In genomic region chr1:23594149-23594917, GRCh38 we compare ENCODE assay signal across 1 cellular context.
TF ChIP-seq lines count a peak whose summit lies in the region.

No MANE protein-coding gene starts in this region.

TF ChIP-seq in GM23338, 12 proteins besides CTCF, POLR2A, EP300 and RAD21 (continued from another document):
- TF ChIP-seq ETS1 (IDR thresholded peaks at IDR 0.05): no peak
- TF ChIP-seq CREB1 (CRISPR knock-in tag; IDR thresholded peaks at IDR 0.05; ENCODE audit: low read depth): no peak
- TF ChIP-seq EZH2 (IDR thresholded peaks at IDR 0.05; ENCODE audit: low read depth, unreplicated experiment): no peak
- TF ChIP-seq EZH2phosphoT487 (IDR thresholded peaks at IDR 0.05; ENCODE audit: unreplicated experiment): no peak
- TF ChIP-seq JUNB (IDR thresholded peaks at IDR 0.05; ENCODE audit: unreplicated experiment): no peak
- TF ChIP-seq NANOG (IDR thresholded peaks at IDR 0.05; ENCODE audit: borderline replicate concordance): no peak
- no peak for TF ChIP-seq REST (IDR thresholded peaks at IDR 0.05; ENCODE audit: unreplicated experiment)
- no peak for TF ChIP-seq POLR2AphosphoS5 (IDR thresholded peaks at IDR 0.05; ENCODE audit: low read depth)
- no peak for TF ChIP-seq ZNF462 (CRISPR knock-in tag; IDR thresholded peaks at IDR 0.05)
- no peak for TF ChIP-seq ZNF114 (CRISPR knock-in tag; IDR thresholded peaks at IDR 0.05)
- TF ChIP-seq STAT1 (IDR thresholded peaks at IDR 0.05; ENCODE audit: unreplicated experiment): no peak
TF ChIP-seq in GM23338: peak in this region for 0.
